ENCODE assay signal across 17 cellular contexts in genomic region chr9:33923998-33924701, GRCh38.
DNase-seq lines count a peak whose midpoint lies in the region; ATAC-seq, FAIRE-seq and TF ChIP-seq lines count a peak whose summit lies in the region.
"Had no signal": no experiment of that assay in that cellular context is flagged by ENCODE, and none has a peak within 500 bp of the region (broad histone marks: within the 10 kb centered on the region; RNA-seq: fewer than 3 reads in every experiment).

No MANE protein-coding gene starts in this region.

- H3K4me3 ChIP-seq in bronchial epithelial cell (ENCODE audit: low read depth, low read length) (no peak overlapping the region), stomach (no peak overlapping the region), OCI-LY7 (ENCODE audit: low read depth, low read length, poor library complexity, severe bottlenecking) (no peak overlapping the region)
- H3K4me3 ChIP-seq: suprapubic skin had no signal

- CTCF ChIA-PET in OCI-LY7 (lab: Charles Lee; ENCODE audit: unreplicated experiment) = interaction anchor here (0.9 to 1.3 kb wide), 2 partner anchors 11 to 149 kb away, joined by 3 to 5 read pairs; no protein-coding TSS in a partner anchor

- no peak for TF ChIP-seq CTCF in bronchial epithelial cell (IDR thresholded peaks at IDR 0.05; ENCODE audit: insufficient read depth, low read length, severe bottlenecking)
- TF ChIP-seq CTCF in stomach (IDR thresholded peaks at IDR 0.05) = no peak
- no peak for TF ChIP-seq CTCF in OCI-LY7 (conservative IDR thresholded peaks at IDR 0.05; ENCODE audit: low read length)

- POLR2A ChIA-PET in OCI-LY7 (lab: Charles Lee) = interaction anchor here (0.6 to 1.3 kb wide), 5 partner anchors 43 to 282 kb away, joined by 3 to 4 read pairs (median 3); no protein-coding TSS in a partner anchor

- no peak overlapping the region for H2AFZ ChIP-seq in OCI-LY7 (ENCODE audit: low read length)

- FAIRE-seq in bronchial epithelial cell (lab: Jason Lieb, UNC) = peak; percentile 28

- ATAC-seq in Right ventricle myocardium superior (ENCODE audit: poor library complexity) (peak; percentile 18), left cardiac atrium (no peak), HG03469 (IDR thresholded peaks at IDR 0.05; ENCODE audit: unreplicated experiment) (no peak), GM19351 (IDR thresholded peaks at IDR 0.05; ENCODE audit: unreplicated experiment) (no peak)

- H3K4me2 ChIP-seq in OCI-LY7 (ENCODE audit: low read length) = no peak overlapping the region

- TF ChIP-seq EP300 in stomach (IDR thresholded peaks at IDR 0.05) = no peak

- no peaks in the 10 kb centered on the region for H3K9me3 ChIP-seq in stomach
- H3K9me3 ChIP-seq in OCI-LY7 (ENCODE audit: low read length) = no peaks in the 10 kb centered on the region
- H3K9me3 ChIP-seq: neutrophil, suprapubic skin had no signal

- peaks cover 64% of the 10 kb centered on the region for H3K36me3 ChIP-seq in bronchial epithelial cell (ENCODE audit: control insufficient read depth, insufficient read depth, low read length)
- peaks cover 52 to 99% (median 97%) of the 10 kb centered on the region in 4 donors for H3K36me3 ChIP-seq in stomach
- peaks cover 100% of the 10 kb centered on the region for H3K36me3 ChIP-seq in OCI-LY7 (ENCODE audit: insufficient read depth, low read length)

- 63 to 69% (median 67%) methylated on average over 14 of the region's 14 CpGs for WGBS in stomach, 5 donors

- TF ChIP-seq POLR2A in stomach (IDR thresholded peaks at IDR 0.05) = no peak

- H3K27me3 ChIP-seq in bronchial epithelial cell (ENCODE audit: control insufficient read depth, insufficient read depth, low read length) = no peaks in the 10 kb centered on the region
- no peaks in the 10 kb centered on the region for H3K27me3 ChIP-seq in stomach
- H3K27me3 ChIP-seq: neutrophil, suprapubic skin had no signal

- intact Hi-C loops in Right ventricle myocardium superior (cut with DNase I) = no loop called here
- intact Hi-C loops in left cardiac atrium (cut with DNase I) = loop anchor here (5.0 to 10.0 kb wide), 2 partner anchors 112 to 151 kb away; no protein-coding TSS in a partner anchor
- intact Hi-C loops in stomach (cut with DNase I; ENCODE audit: low total_unique reads) = no loop called here
- intact Hi-C loops in OCI-LY7 (cut with micrococcal nuclease; ENCODE audit: unreplicated experiment) = loop anchor here (2.0 to 10.0 kb wide), 4 partner anchors 151 to 329 kb away; no protein-coding TSS in a partner anchor

- BruUV-seq in OCI-LY7 (replicated peaks; lab: Mats Ljungman, UMichigan) = no TSS peak

- H3K9me2 ChIP-seq in OCI-LY7 (ENCODE audit: insufficient read depth, low read length) = no peaks in the 10 kb centered on the region

- peaks cover 0 to 38% (median 20%) of the 10 kb centered on the region in 4 donors for H3K4me1 ChIP-seq in stomach
- H3K4me1 ChIP-seq in OCI-LY7 (ENCODE audit: insufficient read depth, low read length, poor library complexity, severe bottlenecking) = peaks cover 11% of the 10 kb centered on the region

- H3K79me2 ChIP-seq in OCI-LY7 (ENCODE audit: insufficient read depth, low read depth, low read length) = no peaks in the 10 kb centered on the region

- H3K27ac ChIP-seq in stomach (peak overlapping the region in 3 of 5 donors; percentile 30 to 50 (median 41)), OCI-LY7 (ENCODE audit: low read depth, low read length, poor library complexity, severe bottlenecking) (no peak overlapping the region)
- H3K27ac ChIP-seq: neutrophil, suprapubic skin had no signal

- no peak for DNase-seq in Right ventricle myocardium superior
- no peak for DNase-seq in left cardiac atrium
- DNase-seq in bronchial epithelial cell (ENCODE audit: low read depth) = no peak
- DNase-seq in mesenteric fat pad (ENCODE audit: low spot score) = peak; percentile 64
- peak; percentile 60 for DNase-seq in stomach
- no peak for DNase-seq in OCI-LY7 (ENCODE audit: low spot score)
- DNase-seq: activated gamma-delta T cell treated with Interleukin-2 at 50 U/mL for 16 hours; EL; mammary epithelial cell; NCI-H146; NCI-H446; SHP77 treated with DMSO at 0.1 percent for 48 hours; stimulated activated CD4-positive, alpha-beta T cell treated with anti-CD3 and anti-CD28 coated beads, Interleukin-4, amount 100 ng/mL, for 1 hour had no signal

- no peaks in the 10 kb centered on the region for H4K20me1 ChIP-seq in OCI-LY7 (ENCODE audit: insufficient read depth, low read length)

Comparison
In these comparisons a context has a peak if more than half of its experiments do, and no peak if none do; other contexts are left out.
1. intact Hi-C loops: an anchor here in left cardiac atrium (5.0 to 10.0 kb wide) and OCI-LY7 (2.0 to 10.0 kb wide); none called in Right ventricle myocardium superior and stomach.
2. DNase-seq: peak in mesenteric fat pad (single experiment) and stomach (single experiment); none in Right ventricle myocardium superior (single experiment), left cardiac atrium (single experiment), bronchial epithelial cell (single experiment) and OCI-LY7 (single experiment).